16 cellular contexts compared by ENCODE assay signal in the genomic region with DNA sequence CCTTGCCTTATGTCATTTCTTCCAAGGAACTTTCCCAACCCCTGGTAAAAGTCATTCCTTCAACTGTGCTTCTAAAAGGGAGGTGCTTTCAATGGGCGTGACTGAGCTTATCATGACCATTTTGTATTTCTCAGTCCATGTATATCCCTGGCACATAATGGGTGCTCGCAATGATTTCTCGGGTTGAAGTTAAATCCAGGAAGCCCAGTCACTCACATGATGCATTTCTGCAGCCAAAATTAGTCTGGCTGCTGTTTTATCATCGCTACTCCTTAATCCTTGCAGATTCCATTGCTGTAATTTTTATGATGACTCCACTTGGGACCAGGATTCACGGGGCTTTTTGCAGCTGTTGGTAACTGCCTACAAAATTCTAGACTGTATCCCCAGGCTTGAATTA. TPM values are rescaled to one million over a fixed set of nuclear protein-coding genes. Genes with fewer than 3 reads are reported as not detected.
DNase-seq lines count a peak whose midpoint lies in the region; ATAC-seq and TF ChIP-seq lines count a peak whose summit lies in the region.
"Had no signal": no experiment of that assay in that cellular context is flagged by ENCODE, and none has a peak within 500 bp of the region (broad histone marks: within the 10 kb centered on the region; RNA-seq: fewer than 3 reads in every experiment).

No MANE protein-coding gene starts in this region.

- H3K9me3 Mint-ChIP-seq in CD4-positive, alpha-beta memory T cell: no peaks in the 10 kb centered on the region
- H3K9me3 Mint-ChIP-seq: activated B cell treated with CpG ODN at 0.5 μM for 24 hours had no signal

- H3K23ac ChIP-seq in IMR-90 (ENCODE audit: low read depth, low read length): no peak overlapping the region

- peak overlapping the region; percentile 16 for H2AFZ ChIP-seq in IMR-90 (replicated peaks; ENCODE audit: low read length, poor library complexity)

- no peak overlapping the region for H3K9ac ChIP-seq in IMR-90 (ENCODE audit: low read depth, low read length)
- peak overlapping the region in 2 of 3 donors; percentile 11 to 64 for H3K9ac ChIP-seq in skeletal muscle tissue (ENCODE audit: low read depth in 1 of 3, low read length in 3 of 3)
- H3K9ac ChIP-seq: BLaER1 treated with 17β-estradiol and CSF1 and Interleukin-3, amounts not matched to agents 10 nM and 100 nM had no signal

- TF ChIP-seq POLR2A in IMR-90 (IDR thresholded peaks at IDR 0.05; ENCODE audit: low read depth, low read length): no peak

- dilution Hi-C loops in IMR-90 (cut with HindIII; ENCODE audit: low sequenced_read_pairs, unreplicated experiment): no loop called here

- H3K79me1 ChIP-seq in IMR-90 (ENCODE audit: low read depth in 1 of 2, low read length in 2 of 2): no peaks in the 10 kb centered on the region

- no peak for TF ChIP-seq RAD21 in IMR-90 (IDR thresholded peaks at IDR 0.05; ENCODE audit: low read length)

- H4K8ac ChIP-seq in IMR-90 (ENCODE audit: low read depth in 2 of 2, low read length in 2 of 2): no peak overlapping the region

- H3K4ac ChIP-seq in IMR-90 (ENCODE audit: low read depth, low read length): no peak overlapping the region

- H3K18ac ChIP-seq in IMR-90 (ENCODE audit: low read depth, low read length): no peak overlapping the region

- no peak overlapping the region for H2BK15ac ChIP-seq in IMR-90 (ENCODE audit: low read depth, low read length)

- H2BK5ac ChIP-seq in IMR-90 (ENCODE audit: low read depth, low read length, poor library complexity, severe bottlenecking): no peak overlapping the region

- H3K14ac ChIP-seq in IMR-90 (replicated peaks; ENCODE audit: low read depth, low read length): 0 out of 2 replicates have a peak overlapping the region, but pooled peaks have one; percentile 16

- POLR2A ChIA-PET in IMR-90 (lab: Charles Lee; ENCODE audit: unreplicated experiment): no interaction called here
- POLR2A ChIA-PET in CD4-positive, alpha-beta memory T cell (lab: Charles Lee; ENCODE audit: partially characterized antibody): no interaction called here

- H3K4me1 ChIP-seq in IMR-90 (ENCODE audit: control insufficient read depth, insufficient read depth, low read length) (peaks cover 4% of the 10 kb centered on the region), skeletal muscle tissue (ENCODE audit: control insufficient read depth in 3 of 3, insufficient read depth in 3 of 3, low read length in 3 of 3) (peaks cover 19 to 23% (median 19%) of the 10 kb centered on the region in 3 donors)
- H3K4me1 ChIP-seq in CD4-positive, alpha-beta memory T cell (ENCODE audit: insufficient read depth, low read length): peaks cover 8% of the 10 kb centered on the region

- H3K9me1 ChIP-seq in IMR-90 (ENCODE audit: insufficient read depth, low read length): no peaks in the 10 kb centered on the region; the same call in 1 of the 2 replicates

- no peak for ATAC-seq in IMR-90 (ENCODE audit: low read depth)
- no peak for ATAC-seq in esophagus mucosa
- ATAC-seq in GM18502 (IDR thresholded peaks at IDR 0.05; ENCODE audit: poor library complexity, unreplicated experiment): no peak

- H3K4me3 ChIP-seq in IMR-90 (ENCODE audit: insufficient read depth, low read depth, low read length) (no peak overlapping the region), choroid plexus epithelial cell (ENCODE audit: low read depth, low read length) (no peak overlapping the region), skeletal muscle tissue (ENCODE audit: low read length in 3 of 3) (peak overlapping the region; percentile 23 to 48 (median 41))
- no peak overlapping the region for H3K4me3 ChIP-seq in CD4-positive, alpha-beta memory T cell (ENCODE audit: low read length in 2 of 2)
- H3K4me3 ChIP-seq: BLaER1 treated with 17β-estradiol and CSF1 and Interleukin-3, amounts not matched to agents 10 nM and 100 nM had no signal

- no peak overlapping the region for H4K91ac ChIP-seq in IMR-90 (ENCODE audit: insufficient read depth, low read depth, low read length)

- no peaks in the 10 kb centered on the region for H3K9me3 ChIP-seq in IMR-90 (ENCODE audit: control insufficient read depth, insufficient read depth, low read length)
- no peaks in the 10 kb centered on the region for H3K9me3 ChIP-seq in skeletal muscle tissue (ENCODE audit: control insufficient read depth in 3 of 3, low read length in 3 of 3)
- H3K9me3 ChIP-seq in CD4-positive, alpha-beta memory T cell (ENCODE audit: control insufficient read depth in 1 of 2, low read length in 2 of 2): no peaks in the 10 kb centered on the region
- H3K9me3 ChIP-seq: BLaER1 treated with 17β-estradiol and CSF1 and Interleukin-3, amounts not matched to agents 10 nM and 100 nM had no signal

- H3K36me3 ChIP-seq in IMR-90 (ENCODE audit: control insufficient read depth, insufficient read depth, low read length) (no peaks in the 10 kb centered on the region), skeletal muscle tissue (ENCODE audit: control insufficient read depth in 3 of 3, insufficient read depth in 3 of 3, low read length in 3 of 3) (no peaks in the 10 kb centered on the region)
- H3K36me3 ChIP-seq in CD4-positive, alpha-beta memory T cell (ENCODE audit: insufficient read depth, low read length): no peaks in the 10 kb centered on the region
- H3K36me3 ChIP-seq: BLaER1 treated with 17β-estradiol and CSF1 and Interleukin-3, amounts not matched to agents 10 nM and 100 nM had no signal

- H2BK20ac ChIP-seq in IMR-90 (ENCODE audit: low read depth, low read length): no peak overlapping the region

- peak overlapping the region; percentile 46; the same call in 1 of the 2 replicates for H3K4me2 ChIP-seq in IMR-90 (ENCODE audit: low read depth, low read length)

- H4K5ac ChIP-seq in IMR-90 (ENCODE audit: low read depth, low read length): no peak overlapping the region; the same call in 1 of the 2 replicates

- TF ChIP-seq CTCF in IMR-90 (conservative IDR thresholded peaks at IDR 0.05; ENCODE audit: low read depth, low read length) (no peak), choroid plexus epithelial cell (conservative IDR thresholded peaks at IDR 0.05; ENCODE audit: low read depth, low read length) (no peak)

- no TSS peak for BruUV-seq in IMR-90 (replicated peaks; lab: Mats Ljungman, UMichigan)

- H3K27me3 ChIP-seq in IMR-90 (ENCODE audit: control insufficient read depth, insufficient read depth, low read length) (no peaks in the 10 kb centered on the region), skeletal muscle tissue (ENCODE audit: control insufficient read depth in 3 of 3, insufficient read depth in 3 of 3, low read length in 3 of 3) (no peaks in the 10 kb centered on the region)
- H3K27me3 ChIP-seq in CD4-positive, alpha-beta memory T cell (ENCODE audit: insufficient read depth, low read length): no peaks in the 10 kb centered on the region
- H3K27me3 ChIP-seq: BLaER1 treated with 17β-estradiol and CSF1 and Interleukin-3, amounts not matched to agents 10 nM and 100 nM had no signal

- no peaks in the 10 kb centered on the region for H3K27me3 Mint-ChIP-seq in CD4-positive, alpha-beta memory T cell
- H3K27me3 Mint-ChIP-seq: activated B cell treated with CpG ODN at 0.5 μM for 24 hours had no signal

- peak; percentile 34 for DNase-seq in IMR-90
- DNase-seq in choroid plexus epithelial cell (ENCODE audit: low read depth): peak; percentile 8
- DNase-seq in iris pigment epithelial cell (ENCODE audit: low read depth): peak; percentile 68
- DNase-seq in CD4-positive, alpha-beta memory T cell: no peak
- DNase-seq: activated B cell treated with CpG ODN at 0.5 μM for 24 hours; activated effector memory CD4-positive, alpha-beta T cell treated with Interleukin-2 at 50 U/mL for 16 hours; cortex of kidney; kidney; NCI-H1048; occipital lobe; RPMI8226 had no signal

- peak overlapping the region in 1 of 8 donors; percentile 24 for H3K4me3 Mint-ChIP-seq in CD4-positive, alpha-beta memory T cell
- H3K4me3 Mint-ChIP-seq: activated B cell treated with CpG ODN at 0.5 μM for 24 hours had no signal

- H3K4me1 Mint-ChIP-seq in CD4-positive, alpha-beta memory T cell: peaks cover 9 to 14% (median 11%) of the 10 kb centered on the region in 4 donors
- H3K4me1 Mint-ChIP-seq: activated B cell treated with CpG ODN at 0.5 μM for 24 hours had no signal

- H3K27ac Mint-ChIP-seq in CD4-positive, alpha-beta memory T cell: peak overlapping the region in 1 of 7 donors; percentile 18
- H3K27ac Mint-ChIP-seq: activated B cell treated with CpG ODN at 0.5 μM for 24 hours had no signal

- CTCF ChIA-PET in IMR-90 (lab: Yijun Ruan, JAX): interaction anchor here (0.7 to 1.2 kb wide), 2 partner anchors 9 to 82 kb away, joined by 3 read pairs; no protein-coding TSS in a partner anchor
- CTCF ChIA-PET in CD4-positive, alpha-beta memory T cell (lab: Charles Lee; ENCODE audit: partially characterized antibody): interaction anchor here (0.8 kb wide), 1 partner anchor 13 kb away, joined by 3 read pairs; no protein-coding TSS in a partner anchor

- H3K36me3 Mint-ChIP-seq in CD4-positive, alpha-beta memory T cell: no peaks in the 10 kb centered on the region

- H2AK9ac ChIP-seq in IMR-90 (replicated peaks; ENCODE audit: low read depth, low read length, poor library complexity): no peak overlapping the region

- 40% methylated on average over 1 of the region's 5 CpGs; no CpG with 5 or more reads in 1 of the 2 experiments for WGBS in IMR-90 (ENCODE audit: extremely low coverage in 2 of 2, insufficient read length in 1 of 2), 2 experiments

- no peak overlapping the region for H3K56ac ChIP-seq in IMR-90 (ENCODE audit: extremely low read depth, insufficient read depth, low read length)

- no peak overlapping the region; the same call in 1 of the 2 replicates for H2BK120ac ChIP-seq in IMR-90 (ENCODE audit: low read depth, low read length)

- H3K27ac ChIP-seq in IMR-90 (ENCODE audit: insufficient read depth, low read length): no peak overlapping the region
- peak overlapping the region; percentile 93 for H3K27ac ChIP-seq in skeletal muscle tissue (ENCODE audit: low read depth, low read length)
- no peak overlapping the region for H3K27ac ChIP-seq in CD4-positive, alpha-beta memory T cell (ENCODE audit: low read depth, low read length)
- H3K27ac ChIP-seq: BLaER1 treated with 17β-estradiol and CSF1 and Interleukin-3, amounts not matched to agents 10 nM and 100 nM had no signal

- no peaks in the 10 kb centered on the region for H4K20me1 ChIP-seq in IMR-90 (ENCODE audit: insufficient read depth, low read length)
- H4K20me1 ChIP-seq: BLaER1 treated with 17β-estradiol and CSF1 and Interleukin-3, amounts not matched to agents 10 nM and 100 nM had no signal

- in situ Hi-C loops in IMR-90 (cut with MboI; ENCODE audit: low sequenced_read_pairs): loop anchor here (25.0 kb wide), 1 partner anchor 186 kb away; the partner anchor contains the start of gene MAP4K4

- no peak overlapping the region for H2AK5ac ChIP-seq in IMR-90 (ENCODE audit: low read depth, low read length)

- intact Hi-C loops in IMR-90 (cut with micrococcal nuclease): loop anchor here (2.0 kb wide), 1 partner anchor 14 kb away; no protein-coding TSS in a partner anchor
- intact Hi-C loops in CD4-positive, alpha-beta memory T cell (cut with micrococcal nuclease): no loop called here

RNA-seq across cellular contexts. Expression of gene RFX8, which starts 25.9 kb away (rescaled TPM):
- total RNA-seq in IMR-90 (2012; rRNA removed): 1.9 and 2.9 TPM in 2 replicates
- 3.4 and 5.3 TPM in 2 replicates for polyA plus RNA-seq in IMR-90 (2012; rRNA removed)
- polyA plus RNA-seq in IMR-90 (2012; cell fraction: cytosol; rRNA removed): 0.65 and 1.5 TPM in 2 replicates
- 15.7 and 27.7 TPM in 2 replicates for polyA plus RNA-seq in IMR-90 (2012; cell fraction: nucleus; rRNA removed; ENCODE audit: low replicate concordance)
- under 0.01 TPM for total RNA-seq in skeletal muscle tissue
- 1 to 10 TPM; 1.2 to 1.3 TPM for total RNA-seq in CD4-positive, alpha-beta memory T cell
- not detected for polyA plus RNA-seq in CD4-positive, alpha-beta memory T cell
- not detected for total RNA-seq in esophagus mucosa
- total RNA-seq: activated B cell treated with CpG ODN at 0.5 μM for 24 hours, astrocyte had no signal

Comparison
In these comparisons a context has a peak if more than half of its experiments do, and no peak if none do; other contexts are left out.
1. DNase-seq: peak in IMR-90 (single experiment), choroid plexus epithelial cell (single experiment) and iris pigment epithelial cell (single experiment); none in CD4-positive, alpha-beta memory T cell (0 of 5).
2. H3K4me3 ChIP-seq: peak in skeletal muscle tissue (3 of 3); none in IMR-90 (single experiment), choroid plexus epithelial cell (single experiment) and CD4-positive, alpha-beta memory T cell (0 of 2).